Comparison of ENCODE assay signal across 27 cellular contexts in genomic region chr7:42219447-42219846, GRCh38. TPM values are rescaled to one million over a fixed set of nuclear protein-coding genes. Genes with fewer than 3 reads are reported as not detected.
DNase-seq lines count a peak whose midpoint lies in the region; ATAC-seq and TF ChIP-seq lines count a peak whose summit lies in the region.
"Had no signal": no experiment of that assay in that cellular context is flagged by ENCODE, and none has a peak within 500 bp of the region (broad histone marks: within the 10 kb centered on the region; RNA-seq: fewer than 3 reads in every experiment).

No MANE protein-coding gene starts in this region.

- dilution Hi-C loops in mammary epithelial cell (cut with HindIII; ENCODE audit: low sequenced_read_pairs): no loop called here

- intact Hi-C loops in mammary epithelial cell (cut with micrococcal nuclease): loop anchor here (2.0 kb wide), 1 partner anchor 21 kb away; no protein-coding TSS in a partner anchor
- intact Hi-C loops in sigmoid colon (cut with DNase I): no loop called here

- no peaks in the 10 kb centered on the region for H3K36me3 ChIP-seq in mammary epithelial cell (ENCODE audit: insufficient read depth, low read length)
- H3K36me3 ChIP-seq in sigmoid colon: peaks cover 0 to 19% (median 0%) of the 10 kb centered on the region in 4 donors
- H3K36me3 ChIP-seq: tibial nerve had no signal

- H3K27ac ChIP-seq in mammary epithelial cell (ENCODE audit: insufficient read depth, low read depth, low read length) (peak overlapping the region; percentile 92), skin epidermis (peak overlapping the region in 16 of 21 experiments; percentile 18 to 80 (median 64)), sigmoid colon (peak overlapping the region in 2 of 4 donors; percentile 52 to 60)
- H3K27ac ChIP-seq: BLaER1 treated with 17β-estradiol and CSF1 and Interleukin-3, amounts not matched to agents 10 nM and 100 nM; tibial nerve had no signal

- H3K4me2 ChIP-seq in mammary epithelial cell (ENCODE audit: insufficient read depth, low read depth, low read length): peak overlapping the region; percentile 80
- H3K4me2 ChIP-seq: BLaER1 treated with 17β-estradiol and CSF1 and Interleukin-3, amounts not matched to agents 10 nM and 100 nM had no signal

- in situ Hi-C loops in mammary epithelial cell (cut with MboI; ENCODE audit: low sequenced_read_pairs in 2 of 2): no loop called here

- no peaks in the 10 kb centered on the region for H4K20me1 ChIP-seq in mammary epithelial cell (ENCODE audit: insufficient read depth, low read length)
- H4K20me1 ChIP-seq: BLaER1 treated with 17β-estradiol and CSF1 and Interleukin-3, amounts not matched to agents 10 nM and 100 nM had no signal

- TF ChIP-seq CTCF in mammary epithelial cell (conservative IDR thresholded peaks at IDR 0.05 in 1 of 2, IDR thresholded peaks at IDR 0.05 in 1 of 2; ENCODE audit: extremely low read depth in 1 of 2, insufficient read depth in 1 of 2, low read depth in 1 of 2, low read length in 2 of 2) (no peak), sigmoid colon (IDR thresholded peaks at IDR 0.05) (no peak)

- H3K27me3 Mint-ChIP-seq in activated CD4-positive, alpha-beta T cell treated with anti-CD3 and anti-CD28 coated beads, Interleukin-2, amount 10 ng/mL, durations not matched to agents 7 days and 5 days: peaks cover 21% of the 10 kb centered on the region

- H3K4me1 ChIP-seq in mammary epithelial cell (ENCODE audit: insufficient read depth, low read length): peaks cover 29% of the 10 kb centered on the region
- peaks cover 0 to 57% (median 45%) of the 10 kb centered on the region in 4 donors for H3K4me1 ChIP-seq in sigmoid colon
- H3K4me1 ChIP-seq: BLaER1 treated with 17β-estradiol and CSF1 and Interleukin-3, amounts not matched to agents 10 nM and 100 nM had no signal

- H3K27me3 ChIP-seq in mammary epithelial cell (ENCODE audit: insufficient read depth, low read length): no peaks in the 10 kb centered on the region
- no peaks in the 10 kb centered on the region for H3K27me3 ChIP-seq in sigmoid colon
- H3K27me3 ChIP-seq: BLaER1 treated with 17β-estradiol and CSF1 and Interleukin-3, amounts not matched to agents 10 nM and 100 nM; tibial nerve had no signal

- H3K9me3 Mint-ChIP-seq in activated CD4-positive, alpha-beta T cell treated with anti-CD3 and anti-CD28 coated beads, Interleukin-2, amount 10 ng/mL, durations not matched to agents 7 days and 5 days: no peaks in the 10 kb centered on the region
- H3K9me3 Mint-ChIP-seq: activated naive CD4-positive, alpha-beta T cell treated with anti-CD3 and anti-CD28 coated beads for 36 hours; activated T-cell treated with anti-CD3 and anti-CD28 coated beads, Interleukin-2, amount 50 U/mL, for 4 hours; natural killer cell treated with Interleukin-12 subunit alpha and Interleukin-12 subunit beta and Interleukin-15 and Interleukin-18, amount 100 ng/mL, for 72 hours had no signal

- H2AFZ ChIP-seq in mammary epithelial cell (ENCODE audit: low read depth, low read length): peak overlapping the region; percentile 46

- CTCF ChIA-PET in mammary epithelial cell (lab: Charles Lee; ENCODE audit: low non-redundant PET): no interaction called here
- CTCF ChIA-PET in activated CD4-positive, alpha-beta T cell treated with anti-CD3 and anti-CD28 coated beads, Interleukin-2, amount 10 ng/mL, durations not matched to agents 7 days and 5 days (lab: Charles Lee): no interaction called here

- TF ChIP-seq POLR2A in sigmoid colon (IDR thresholded peaks at IDR 0.05): no peak

- WGBS in mammary epithelial cell (ENCODE audit: low coverage, missing lambda C conversion rate): 0% methylated on average over 3 of the region's 3 CpGs
- 93 to 95% methylated on average over 3 of the region's 3 CpGs for WGBS in sigmoid colon, 2 donors

- H3K4me3 Mint-ChIP-seq in activated CD4-positive, alpha-beta T cell treated with anti-CD3 and anti-CD28 coated beads, Interleukin-2, amount 10 ng/mL, durations not matched to agents 7 days and 5 days: no peak overlapping the region
- H3K4me3 Mint-ChIP-seq: activated naive CD4-positive, alpha-beta T cell treated with anti-CD3 and anti-CD28 coated beads for 36 hours; activated T-cell treated with anti-CD3 and anti-CD28 coated beads, Interleukin-2, amount 50 U/mL, for 4 hours; natural killer cell treated with Interleukin-12 subunit alpha and Interleukin-12 subunit beta and Interleukin-15 and Interleukin-18, amount 100 ng/mL, for 72 hours had no signal

- no peaks in the 10 kb centered on the region for H3K4me1 Mint-ChIP-seq in activated CD4-positive, alpha-beta T cell treated with anti-CD3 and anti-CD28 coated beads, Interleukin-2, amount 10 ng/mL, durations not matched to agents 7 days and 5 days

- H3K4me3 ChIP-seq in mammary epithelial cell (replicated peaks in 1 of 3; ENCODE audit: insufficient read depth in 1 of 3, low read depth in 2 of 3, low read length in 3 of 3) (peak overlapping the region in 2 of 3 experiments; percentile 28 to 37), skin epidermis (no peak overlapping the region), sigmoid colon (no peak overlapping the region)
- H3K4me3 ChIP-seq: BLaER1 treated with 17β-estradiol and CSF1 and Interleukin-3, amounts not matched to agents 10 nM and 100 nM; tibial nerve had no signal

- TF ChIP-seq EP300 in sigmoid colon (IDR thresholded peaks at IDR 0.05): no peak

- H3K27ac Mint-ChIP-seq in activated CD4-positive, alpha-beta T cell treated with anti-CD3 and anti-CD28 coated beads, Interleukin-2, amount 10 ng/mL, durations not matched to agents 7 days and 5 days: no peak overlapping the region
- H3K27ac Mint-ChIP-seq: activated naive CD4-positive, alpha-beta T cell treated with anti-CD3 and anti-CD28 coated beads for 36 hours; natural killer cell treated with Interleukin-12 subunit alpha and Interleukin-12 subunit beta and Interleukin-15 and Interleukin-18, amount 100 ng/mL, for 72 hours had no signal

- H3K9me3 ChIP-seq in mammary epithelial cell (replicated peaks; ENCODE audit: insufficient read depth, low read length): no peaks in the 10 kb centered on the region
- H3K9me3 ChIP-seq in sigmoid colon: no peaks in the 10 kb centered on the region
- H3K9me3 ChIP-seq: BLaER1 treated with 17β-estradiol and CSF1 and Interleukin-3, amounts not matched to agents 10 nM and 100 nM; tibial nerve had no signal

- no peak for ATAC-seq in GM21717 (IDR thresholded peaks at IDR 0.05; ENCODE audit: unreplicated experiment)
- ATAC-seq: activated T-cell treated with anti-CD3 and anti-CD28 coated beads, Interleukin-2, amount 50 U/mL, for 4 hours; left cardiac atrium; natural killer cell treated with Interleukin-12 subunit alpha and Interleukin-12 subunit beta and Interleukin-15 and Interleukin-18, amount 100 ng/mL, for 72 hours; Right ventricle myocardium inferior; stimulated activated naive CD8-positive, alpha-beta T cell treated with anti-CD3 and anti-CD28 coated beads, Interleukin-15, Interleukin-2, amounts not matched to agents 100 U/mL and 50 U/mL, for 24 hours had no signal

- no peaks in the 10 kb centered on the region for H3K36me3 Mint-ChIP-seq in activated CD4-positive, alpha-beta T cell treated with anti-CD3 and anti-CD28 coated beads, Interleukin-2, amount 10 ng/mL, durations not matched to agents 7 days and 5 days (ENCODE audit: low read depth)
- H3K36me3 Mint-ChIP-seq: natural killer cell treated with Interleukin-12 subunit alpha and Interleukin-12 subunit beta and Interleukin-15 and Interleukin-18, amount 100 ng/mL, for 72 hours had no signal

- DNase-seq in GM03348 (ENCODE audit: low spot score): peak; percentile 57
- peak; percentile 91 for DNase-seq in mammary epithelial cell
- peak; percentile 49 for DNase-seq in iris pigment epithelial cell (ENCODE audit: low read depth)
- no peak for DNase-seq in activated CD4-positive, alpha-beta T cell treated with anti-CD3 and anti-CD28 coated beads, Interleukin-2, amount 10 ng/mL, durations not matched to agents 7 days and 5 days
- DNase-seq in sigmoid colon: no peak
- no peak for DNase-seq in NCI-H2171 treated with DMSO at 0.1 percent for 48 hours (lab: John Stamatoyannopoulos, UW)
- DNase-seq: activated CD4-positive, alpha-beta T cell treated with anti-CD3 and anti-CD28 coated beads for 1 hour; activated naive CD4-positive, alpha-beta T cell treated with anti-CD3 and anti-CD28 coated beads for 36 hours; activated T-cell treated with anti-CD3 and anti-CD28 coated beads, Interleukin-2, amount 50 U/mL, for 4 hours; anterior cingulate cortex; Calu3; erythroblast; GOT3; left cardiac atrium; midbrain; MV-4-11; NCI-H1694 treated with DMSO at 0.1 percent for 48 hours; NCI-H345; NCI-H82; stimulated activated CD4-positive, alpha-beta T cell treated with anti-CD3 and anti-CD28 coated beads, Interleukin-4, amount 100 ng/mL, for 1 hour; stimulated activated naive CD8-positive, alpha-beta T cell treated with anti-CD3 and anti-CD28 coated beads, Interleukin-15, Interleukin-2, amounts not matched to agents 100 U/mL and 50 U/mL, for 24 hours had no signal

- no TSS peak for BruUV-seq in mammary epithelial cell (replicated peaks; lab: Mats Ljungman, UMichigan)

- peaks cover 74% of the 10 kb centered on the region for H3K79me2 ChIP-seq in mammary epithelial cell (ENCODE audit: insufficient read depth, low read length)

- peak overlapping the region; percentile 64 for H3K9ac ChIP-seq in mammary epithelial cell (ENCODE audit: insufficient read depth, low read length)
- H3K9ac ChIP-seq: BLaER1 treated with 17β-estradiol and CSF1 and Interleukin-3, amounts not matched to agents 10 nM and 100 nM had no signal

- POLR2A ChIA-PET in activated CD4-positive, alpha-beta T cell treated with anti-CD3 and anti-CD28 coated beads, Interleukin-2, amount 10 ng/mL, durations not matched to agents 7 days and 5 days (lab: Charles Lee): no interaction called here

RNA-seq across cellular contexts. Expression of gene GLI3, which starts 17.6 kb away (rescaled TPM):
- total RNA-seq in mammary epithelial cell: 10 to 100 TPM in 1 of 2 donors, 1 to 10 TPM in 1; 6.3 to 26.2 TPM
- 4.3 TPM for polyA plus RNA-seq in mammary epithelial cell
- 44.0 TPM for polyA minus RNA-seq in mammary epithelial cell
- total RNA-seq in activated CD4-positive, alpha-beta T cell treated with anti-CD3 and anti-CD28 coated beads, Interleukin-2, amount 10 ng/mL, durations not matched to agents 7 days and 5 days: under 1 TPM in 1 of 2 experiments, not detected in 1; 0.12 TPM
- total RNA-seq in sigmoid colon: 10 to 100 TPM; 17.2 to 31.6 (median 18.9) TPM
- 1 to 10 TPM in 2 of 3 donors, under 1 TPM in 1; 0.23 to 3.6 (median 1.2) TPM for polyA plus RNA-seq in sigmoid colon
- total RNA-seq: Calu3 had no signal

Comparison
In these comparisons a context has a peak if more than half of its experiments do, and no peak if none do; other contexts are left out.
1. DNase-seq: peak in GM03348 (single experiment), mammary epithelial cell (single experiment) and iris pigment epithelial cell (single experiment); none in activated CD4-positive, alpha-beta T cell treated with anti-CD3 and anti-CD28 coated beads, Interleukin-2, amount 10 ng/mL, durations not matched to agents 7 days and 5 days (single experiment), sigmoid colon (single experiment) and NCI-H2171 treated with DMSO at 0.1 percent for 48 hours (single experiment).
2. H3K4me3 ChIP-seq: peak in mammary epithelial cell (2 of 3); none in skin epidermis (0 of 7) and sigmoid colon (0 of 4).
3. RNA of gene GLI3, which starts 17.6 kb away (total RNA-seq): 6.3 to 26.2 TPM in mammary epithelial cell and 17.2 to 31.6 TPM in sigmoid colon; 0.12 TPM in activated CD4-positive, alpha-beta T cell treated with anti-CD3 and anti-CD28 coated beads, Interleukin-2, amount 10 ng/mL, durations not matched to agents 7 days and 5 days; every median in the first group is over 4 times any median in the second.